Comparison of ENCODE assay signal across 29 cellular contexts in the genomic region with DNA sequence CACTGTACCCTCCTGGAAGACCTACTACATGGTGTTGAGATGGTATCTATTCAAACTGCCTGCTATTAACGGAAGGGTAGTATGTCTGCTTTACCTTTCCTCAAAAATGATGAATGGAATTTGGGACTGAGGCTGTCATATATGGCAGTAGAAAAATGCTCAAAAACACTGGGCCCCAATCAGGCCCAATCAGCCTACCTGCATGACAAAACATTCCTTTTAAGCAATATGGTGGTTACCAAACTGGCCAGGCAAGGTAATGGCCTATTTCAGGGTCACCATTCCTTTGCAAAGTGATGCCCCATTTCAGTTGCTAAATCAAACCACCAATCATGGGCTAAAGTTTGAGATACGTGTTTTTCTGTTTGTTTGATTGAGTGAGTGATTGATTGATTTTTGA.
"Had no signal": no experiment of that assay in that cellular context is flagged by ENCODE, and none has a peak within 500 bp of the region (broad histone marks: within the 10 kb centered on the region; RNA-seq: fewer than 3 reads in every experiment).

No MANE protein-coding gene starts in this region.

- H3K36me3 ChIP-seq: stomach, suprapubic skin, thoracic aorta, thyroid gland, tibial artery, tibial nerve, transverse colon, upper lobe of left lung, upper lobe of right lung, uterus, vagina had no signal

- ATAC-seq: stimulated activated effector memory CD8-positive, alpha-beta T cell treated with anti-CD3 and anti-CD28 coated beads, Interleukin-12 subunit alpha, Interleukin-12 subunit beta, amount 100 ng/mL, for 72 hours; stimulated activated memory B cell treated with anti-CD40 and anti-IgM and Interleukin-4, amounts not matched to agents 10 μg/mL and 1 μg/mL and 100 μg/mL, for 72 hours; stimulated activated naive B cell treated with anti-CD40 and anti-IgM and Interleukin-4, amounts not matched to agents 10 μg/mL and 1 μg/mL and 100 μg/mL, for 72 hours; stimulated activated naive CD8-positive, alpha-beta T cell treated with anti-CD3 and anti-CD28 coated beads, Interleukin-15, amount 100 ng/mL, for 72 hours; stimulated activated naive CD8-positive, alpha-beta T cell treated with anti-CD3 and anti-CD28 coated beads, Interleukin-15, Interleukin-2, amounts not matched to agents 100 U/mL and 50 U/mL, for 24 hours; upper lobe of right lung had no signal

- H3K27me3 Mint-ChIP-seq: stimulated activated memory B cell treated with anti-CD40 and anti-IgM and Interleukin-4, amounts not matched to agents 10 μg/mL and 1 μg/mL and 100 μg/mL, for 72 hours; type B pancreatic cell had no signal

- DNase-seq: stimulated activated CD4-positive, alpha-beta T cell treated with anti-CD3 and anti-CD28 coated beads, Interleukin-2, amount 100 ng/mL, for 24 hours; stimulated activated CD4-positive, alpha-beta T cell treated with anti-CD3 and anti-CD28 coated beads, Interleukin-2, amount 100 ng/mL, for 48 hours; stimulated activated CD4-positive, alpha-beta T cell treated with anti-CD3 and anti-CD28 coated beads, Interleukin-4, amount 100 ng/mL, for 1 hour; stimulated activated CD4-positive, alpha-beta T cell treated with anti-CD3 and anti-CD28 coated beads, Interleukin-4, amount 100 ng/mL, for 24 hours; stimulated activated CD4-positive, alpha-beta T cell treated with anti-CD3 and anti-CD28 coated beads, Interleukin-4, amount 100 ng/mL, for 4 hours; stimulated activated CD8-positive, alpha-beta memory T cell treated with anti-CD3 and anti-CD28 coated beads, Interleukin-4, amount 100 ng/mL, for 48 hours; stimulated activated naive B cell treated with anti-CD40 and anti-IgM and Interleukin-4, amounts not matched to agents 10 μg/mL and 1 μg/mL and 100 μg/mL, for 72 hours; stimulated activated naive CD4-positive, alpha-beta T cell; stimulated activated naive CD4-positive, alpha-beta T cell treated with Interleukin-2 at 50 U/mL for 16 hours; stimulated activated naive CD8-positive, alpha-beta T cell treated with anti-CD3 and anti-CD28 coated beads, Interleukin-15, amount 100 ng/mL, for 72 hours; stimulated activated naive CD8-positive, alpha-beta T cell treated with anti-CD3 and anti-CD28 coated beads, Interleukin-15, Interleukin-2, amounts not matched to agents 100 U/mL and 50 U/mL, for 24 hours; stomach; substantia nigra; testis; thyroid gland; tibial artery; transverse colon; upper lobe of left lung; upper lobe of right lung; uterus had no signal

- H3K4me1 ChIP-seq: suprapubic skin, testis, thyroid gland, tibial nerve, transverse colon, upper lobe of left lung, upper lobe of right lung, uterus, vagina had no signal

- H3K27ac ChIP-seq: stomach, suprapubic skin, testis, thoracic aorta, thyroid gland, tibial artery, tibial nerve, transverse colon, upper lobe of left lung, upper lobe of right lung, uterus, vagina had no signal

- H3K27ac Mint-ChIP-seq: stimulated activated effector memory CD8-positive, alpha-beta T cell treated with anti-CD3 and anti-CD28 coated beads, Interleukin-12 subunit alpha, Interleukin-12 subunit beta, amount 100 ng/mL, for 72 hours; stimulated activated memory B cell treated with anti-CD40 and anti-IgM and Interleukin-4, amounts not matched to agents 10 μg/mL and 1 μg/mL and 100 μg/mL, for 72 hours; stimulated activated naive B cell treated with anti-CD40 and anti-IgM and Interleukin-4, amounts not matched to agents 10 μg/mL and 1 μg/mL and 100 μg/mL, for 72 hours; stimulated activated naive CD8-positive, alpha-beta T cell treated with anti-CD3 and anti-CD28 coated beads, Interleukin-15, amount 100 ng/mL, for 72 hours; stimulated activated naive CD8-positive, alpha-beta T cell treated with anti-CD3 and anti-CD28 coated beads, Interleukin-15, Interleukin-2, amounts not matched to agents 100 ng/mL and 50 ng/mL, for 24 hours; type B pancreatic cell had no signal

- FAIRE-seq: urothelium cell line had no signal

- H3K27me3 ChIP-seq: stomach, suprapubic skin, testis, thyroid gland, tibial artery, tibial nerve, transverse colon, upper lobe of left lung, upper lobe of right lung, uterus, vagina had no signal

- H3K4me1 Mint-ChIP-seq: stimulated activated effector memory CD8-positive, alpha-beta T cell treated with anti-CD3 and anti-CD28 coated beads, Interleukin-12 subunit alpha, Interleukin-12 subunit beta, amount 100 ng/mL, for 72 hours; stimulated activated memory B cell treated with anti-CD40 and anti-IgM and Interleukin-4, amounts not matched to agents 10 μg/mL and 1 μg/mL and 100 μg/mL, for 72 hours; stimulated activated naive B cell treated with anti-CD40 and anti-IgM and Interleukin-4, amounts not matched to agents 10 μg/mL and 1 μg/mL and 100 μg/mL, for 72 hours; stimulated activated naive CD8-positive, alpha-beta T cell treated with anti-CD3 and anti-CD28 coated beads, Interleukin-15, amount 100 ng/mL, for 72 hours had no signal

- H3K4me3 Mint-ChIP-seq: stimulated activated effector memory CD8-positive, alpha-beta T cell treated with anti-CD3 and anti-CD28 coated beads, Interleukin-12 subunit alpha, Interleukin-12 subunit beta, amount 100 ng/mL, for 72 hours; stimulated activated memory B cell treated with anti-CD40 and anti-IgM and Interleukin-4, amounts not matched to agents 10 μg/mL and 1 μg/mL and 100 μg/mL, for 72 hours; stimulated activated naive B cell treated with anti-CD40 and anti-IgM and Interleukin-4, amounts not matched to agents 10 μg/mL and 1 μg/mL and 100 μg/mL, for 72 hours; stimulated activated naive CD8-positive, alpha-beta T cell treated with anti-CD3 and anti-CD28 coated beads, Interleukin-15, amount 100 ng/mL, for 72 hours; stimulated activated naive CD8-positive, alpha-beta T cell treated with anti-CD3 and anti-CD28 coated beads, Interleukin-15, Interleukin-2, amounts not matched to agents 100 ng/mL and 50 ng/mL, for 24 hours; type B pancreatic cell had no signal

- H3K9me3 ChIP-seq: suprapubic skin, testis, thyroid gland, transverse colon, upper lobe of left lung, upper lobe of right lung, uterus, vagina had no signal

- H3K36me3 Mint-ChIP-seq: stimulated activated effector memory CD8-positive, alpha-beta T cell treated with anti-CD3 and anti-CD28 coated beads, Interleukin-12 subunit alpha, Interleukin-12 subunit beta, amount 100 ng/mL, for 72 hours; stimulated activated memory B cell treated with anti-CD40 and anti-IgM and Interleukin-4, amounts not matched to agents 10 μg/mL and 1 μg/mL and 100 μg/mL, for 72 hours; stimulated activated naive B cell treated with anti-CD40 and anti-IgM and Interleukin-4, amounts not matched to agents 10 μg/mL and 1 μg/mL and 100 μg/mL, for 72 hours had no signal

- H3K4me3 ChIP-seq: stomach, suprapubic skin, testis, thoracic aorta, thyroid gland, tibial artery, tibial nerve, transverse colon, upper lobe of left lung, upper lobe of right lung, uterus, vagina had no signal
